8 cellular contexts compared by ENCODE assay signal in the genomic region with DNA sequence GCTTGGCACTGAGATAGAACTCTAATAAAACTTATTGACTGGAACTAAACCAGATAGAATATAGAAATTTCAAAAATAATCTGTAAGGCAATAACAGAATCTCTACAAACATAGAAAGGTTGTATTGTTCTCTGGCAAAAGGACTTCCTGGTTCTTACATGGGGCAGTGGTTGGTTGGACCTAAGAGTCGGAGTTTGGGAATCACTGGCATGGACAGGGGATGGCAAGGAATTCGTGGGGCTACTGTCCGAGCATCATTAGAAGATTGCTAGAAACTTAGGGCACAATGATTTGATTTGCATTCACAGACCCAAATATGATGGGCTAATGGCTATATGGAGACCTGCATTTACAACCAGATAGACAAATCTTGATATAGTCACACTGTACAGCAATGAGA.
"Had no signal": no experiment of that assay in that cellular context is flagged by ENCODE, and none has a peak within 500 bp of the region (broad histone marks: within the 10 kb centered on the region; RNA-seq: fewer than 3 reads in every experiment).

No MANE protein-coding gene starts in this region.

- H3K4me3 ChIP-seq: GM12878 had no signal

- FAIRE-seq: G401.6, GM12878, GM12891, GM12892, GM18507, GM19239 had no signal

- DNase-seq: GDM1, GF-D8 had no signal
